10 cellular contexts compared by ENCODE assay signal in the genomic region with DNA sequence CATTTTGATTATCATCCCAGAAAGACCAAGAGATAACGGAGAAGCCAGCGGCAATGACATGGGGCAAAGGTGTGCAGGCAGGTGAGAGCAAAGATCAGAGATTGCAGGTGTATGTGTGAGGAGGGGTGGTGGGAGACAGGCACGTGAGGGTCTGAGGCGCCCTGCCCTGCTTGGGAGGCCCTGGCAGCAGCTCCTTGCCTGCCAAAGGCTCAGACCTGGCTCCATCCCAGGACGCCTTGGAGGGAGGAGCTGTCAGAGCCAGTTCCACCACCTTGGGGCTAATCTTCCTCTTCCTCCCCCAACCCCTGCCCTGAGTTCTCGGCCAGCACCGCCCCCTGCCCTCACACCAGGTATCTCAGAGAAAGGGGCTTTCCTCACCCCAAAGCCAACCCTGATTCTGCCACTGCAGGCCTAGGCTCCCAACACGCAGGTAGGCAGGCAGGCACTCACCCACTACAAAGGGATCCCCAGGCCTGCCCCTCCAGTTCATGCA. TPM values are rescaled to one million over a fixed set of nuclear protein-coding genes. Genes with fewer than 3 reads are reported as not detected.
A peak's percentile ranks its signal among the peaks of the same experiment; 100 is the strongest.
DNase-seq lines count a peak whose midpoint lies in the region; TF ChIP-seq lines count a peak whose summit lies in the region.
"Had no signal": no experiment of that assay in that cellular context is flagged by ENCODE, and none has a peak within 500 bp of the region (broad histone marks: within the 10 kb centered on the region; RNA-seq: fewer than 3 reads in every experiment).

No MANE protein-coding gene starts in this region.

- H3K36me3 Mint-ChIP-seq in Caco-2 (ENCODE audit: insufficient read depth, unreplicated experiment) (peaks cover 16% of the 10 kb centered on the region), neural progenitor cell (no peaks in the 10 kb centered on the region)

- H3K4me3 Mint-ChIP-seq in Caco-2 (ENCODE audit: unreplicated experiment) (peak overlapping the region; percentile 77), neural progenitor cell (no peak overlapping the region)

- peaks cover 17% of the 10 kb centered on the region for H3F3A ChIP-seq in neural progenitor cell (ENCODE audit: low read depth)

- peak overlapping the region; percentile 62 for H3K27ac Mint-ChIP-seq in Caco-2 (ENCODE audit: unreplicated experiment)
- no peak overlapping the region for H3K27ac Mint-ChIP-seq in neural progenitor cell

- H3K4me2 ChIP-seq in neural progenitor cell = peak overlapping the region; percentile 59
- H3K4me2 ChIP-seq: SK-N-SH had no signal

- H3K4me3 ChIP-seq in Caco-2 (ENCODE audit: low read depth, low read length) (no peak overlapping the region), Peyer's patch (peak overlapping the region; percentile 6 to 77 (median 58)), neural progenitor cell (no peak overlapping the region)

- H3K4me1 Mint-ChIP-seq in Caco-2 (ENCODE audit: low read depth, unreplicated experiment) = peaks cover 35% of the 10 kb centered on the region
- peaks cover 34% of the 10 kb centered on the region for H3K4me1 Mint-ChIP-seq in neural progenitor cell

- TF ChIP-seq CTCF in Caco-2 (IDR thresholded peaks at IDR 0.05; ENCODE audit: insufficient read depth in 1 of 2, low read depth in 1 of 2, low read length in 1 of 2, severe bottlenecking in 1 of 2, unreplicated experiment in 1 of 2) = no peak
- TF ChIP-seq CTCF in Peyer's patch (IDR thresholded peaks at IDR 0.05) = no peak
- TF ChIP-seq CTCF in neural progenitor cell (IDR thresholded peaks at IDR 0.05) = no peak

- intact Hi-C loops in Caco-2 (cut with micrococcal nuclease; ENCODE audit: unreplicated experiment) = loop anchor here (1.0 to 5.0 kb wide), 2 partner anchors 30 to 68 kb away; no protein-coding TSS in a partner anchor

- POLR2A ChIA-PET in Caco-2 (lab: Charles Lee) = no interaction called here

- H3K36me3 ChIP-seq in Caco-2 (ENCODE audit: control insufficient read depth, insufficient read depth, low read length) (no peaks in the 10 kb centered on the region; the same call in 1 of the 2 replicates), Peyer's patch (peaks cover 0 to 24% (median 0%) of the 10 kb centered on the region in 3 donors), neural progenitor cell (no peaks in the 10 kb centered on the region)

- no peaks in the 10 kb centered on the region for H3K79me2 ChIP-seq in neural progenitor cell (ENCODE audit: low read depth)

- H3K27ac ChIP-seq in Peyer's patch = peak overlapping the region; percentile 76 to 97 (median 86)
- no peak overlapping the region for H3K27ac ChIP-seq in neural progenitor cell

- no peaks in the 10 kb centered on the region for H3K27me3 Mint-ChIP-seq in Caco-2 (ENCODE audit: insufficient read depth, unreplicated experiment)
- peaks cover 25% of the 10 kb centered on the region for H3K27me3 Mint-ChIP-seq in neural progenitor cell (ENCODE audit: insufficient read depth, low read depth)

- no peak overlapping the region for H3K9ac ChIP-seq in neural progenitor cell
- H3K9ac ChIP-seq: SK-N-SH had no signal

- no peaks in the 10 kb centered on the region for H3K9me3 Mint-ChIP-seq in Caco-2 (ENCODE audit: unreplicated experiment)
- H3K9me3 Mint-ChIP-seq in neural progenitor cell = no peaks in the 10 kb centered on the region

- TF ChIP-seq POLR2A in Peyer's patch (IDR thresholded peaks at IDR 0.05) = peak; percentile 60 to 70

- no peaks in the 10 kb centered on the region for H3K9me3 ChIP-seq in Caco-2
- no peaks in the 10 kb centered on the region for H3K9me3 ChIP-seq in Peyer's patch
- H3K9me3 ChIP-seq in neural progenitor cell (ENCODE audit: low read depth) = no peaks in the 10 kb centered on the region
- H3K9me3 ChIP-seq: SK-N-SH had no signal

- peak overlapping the region; percentile 75 for H2AFZ ChIP-seq in neural progenitor cell (replicated peaks)

- no peaks in the 10 kb centered on the region for H4K20me1 ChIP-seq in neural progenitor cell (ENCODE audit: low read depth)

- peak; percentile 64 to 81 for DNase-seq in Caco-2
- DNase-seq in Peyer's patch = peak in 2 of 3 donors; percentile 75 to 85
- DNase-seq in effector CD8-positive, alpha-beta T cell (lab: John Stamatoyannopoulos, UW) = peak; percentile 5
- no peak for DNase-seq in neural progenitor cell (ENCODE audit: low spot score)
- no peak for DNase-seq in NCI-H2227 treated with DMSO at 0.1 percent for 48 hours (lab: John Stamatoyannopoulos, UW)
- no peak for DNase-seq in NCI-H2029 treated with DMSO at 0.1 percent for 48 hours (lab: John Stamatoyannopoulos, UW)
- DNase-seq in NOMO-1 treated with DMSO at 0.1 percent for 48 hours (lab: John Stamatoyannopoulos, UW; ENCODE audit: unreplicated experiment) = no peak
- DNase-seq in NCI-H2081 (lab: John Stamatoyannopoulos, UW) = no peak
- DNase-seq: DMS53, SK-N-SH had no signal

- no TSS peak for BruUV-seq in Caco-2 (replicated peaks; lab: Mats Ljungman, UMichigan)

- H3K27me3 ChIP-seq in Caco-2 (replicated peaks; ENCODE audit: control insufficient read depth, insufficient read depth, low read length) (no peaks in the 10 kb centered on the region), Peyer's patch (no peaks in the 10 kb centered on the region), neural progenitor cell (peaks cover 32% of the 10 kb centered on the region)

- H3K4me1 ChIP-seq in Caco-2 (peaks cover 49% of the 10 kb centered on the region), Peyer's patch (peaks cover 4 to 38% (median 15%) of the 10 kb centered on the region in 4 donors), neural progenitor cell (peaks cover 20% of the 10 kb centered on the region)

- CTCF ChIA-PET in Caco-2 (lab: Charles Lee) = interaction anchor here (1.1 to 2.3 kb wide), 4 partner anchors 21 to 42 kb away, joined by 4 to 10 read pairs (median 6); no protein-coding TSS in a partner anchor

RNA-seq across cellular contexts. Expression of a gene that starts 2.0 kb away (rescaled TPM):
- 24.1 and 24.8 TPM in 2 replicates for total RNA-seq in Caco-2 (2022)
- total RNA-seq in Peyer's patch = 100 to 1,000 TPM in 3 of 4 donors, 10 to 100 TPM in 1; 12.4 to 424 (median 260) TPM
- total RNA-seq in neural progenitor cell (ENCODE audit: low replicate concordance) = 0.45 and 0.90 TPM in 2 replicates

RNA-seq across cellular contexts. Expression of a gene that starts 28.3 kb away (rescaled TPM):
- total RNA-seq in Caco-2 (2022) (47.2 and 52.1 TPM in 2 replicates), Peyer's patch (10 to 100 TPM; 14.5 to 26.4 (median 18.4) TPM), neural progenitor cell (ENCODE audit: low replicate concordance) (9.2 and 16.9 TPM in 2 replicates)

RNA-seq across cellular contexts. Expression of a gene that starts 43.1 kb away (rescaled TPM):
- total RNA-seq in Caco-2 (2022) (2.2 and 2.4 TPM in 2 replicates), Peyer's patch (100 to 1,000 TPM in 1 of 4 donors, 10 to 100 TPM in 2, 1 to 10 TPM in 1; 5.0 to 119 (median 79.2) TPM), neural progenitor cell (ENCODE audit: low replicate concordance) (0.25 TPM in 1 of 2 replicates, not detected in the other)

Comparison
In these comparisons a context has a peak if more than half of its experiments do, and no peak if none do; other contexts are left out.
1. DNase-seq: peak in Caco-2 (2 of 2), Peyer's patch (2 of 3) and effector CD8-positive, alpha-beta T cell (single experiment); none in neural progenitor cell (single experiment), NCI-H2227 treated with DMSO at 0.1 percent for 48 hours (single experiment), NCI-H2029 treated with DMSO at 0.1 percent for 48 hours (single experiment), NOMO-1 treated with DMSO at 0.1 percent for 48 hours (single experiment) and NCI-H2081 (0 of 2).
2. H3K4me3 ChIP-seq: peak in Peyer's patch (4 of 4); none in Caco-2 (single experiment) and neural progenitor cell (single experiment).